1 cellular context compared by ENCODE assay signal in genomic region chr11:76597533-76598425, GRCh38.
TF ChIP-seq lines count a peak whose summit lies in the region.

No MANE protein-coding gene starts in this region.

TF ChIP-seq in IMR-90, 13 proteins besides CTCF, POLR2A, EP300 and RAD21:
- TF ChIP-seq, protein P1, sequence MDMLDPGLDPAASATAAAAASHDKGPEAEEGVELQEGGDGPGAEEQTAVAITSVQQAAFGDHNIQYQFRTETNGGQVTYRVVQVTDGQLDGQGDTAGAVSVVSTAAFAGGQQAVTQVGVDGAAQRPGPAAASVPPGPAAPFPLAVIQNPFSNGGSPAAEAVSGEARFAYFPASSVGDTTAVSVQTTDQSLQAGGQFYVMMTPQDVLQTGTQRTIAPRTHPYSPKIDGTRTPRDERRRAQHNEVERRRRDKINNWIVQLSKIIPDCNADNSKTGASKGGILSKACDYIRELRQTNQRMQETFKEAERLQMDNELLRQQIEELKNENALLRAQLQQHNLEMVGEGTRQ (IDR thresholded peaks at IDR 0.05; ENCODE audit: low read depth, low read length), result no peak
- TF ChIP-seq BHLHE40 (IDR thresholded peaks at IDR 0.05; ENCODE audit: low read depth, low read length) (no peak), CEBPB (IDR thresholded peaks at IDR 0.05; ENCODE audit: low read depth, low read length) (no peak), RCOR1 (IDR thresholded peaks at IDR 0.05; ENCODE audit: insufficient replicate concordance, low read length) (no peak), MXI1 (IDR thresholded peaks at IDR 0.05; ENCODE audit: borderline replicate concordance, low read depth, low read length) (no peak), FOS (IDR thresholded peaks at IDR 0.05; ENCODE audit: low read depth, low read length) (no peak), MAZ (IDR thresholded peaks at IDR 0.05; ENCODE audit: borderline replicate concordance, low read depth, low read length) (no peak), NFE2L2 (IDR thresholded peaks at IDR 0.05; ENCODE audit: low read depth, low read length) (no peak), SMC3 (IDR thresholded peaks at IDR 0.05; ENCODE audit: low read depth, low read length) (no peak), MAFK (IDR thresholded peaks at IDR 0.05; ENCODE audit: low read depth, low read length) (no peak), CHD1 (IDR thresholded peaks at IDR 0.05; ENCODE audit: low read depth, low read length) (no peak), RFX5 (IDR thresholded peaks at IDR 0.05; ENCODE audit: low read depth, low read length) (no peak)
- TF ChIP-seq, protein P2, sequence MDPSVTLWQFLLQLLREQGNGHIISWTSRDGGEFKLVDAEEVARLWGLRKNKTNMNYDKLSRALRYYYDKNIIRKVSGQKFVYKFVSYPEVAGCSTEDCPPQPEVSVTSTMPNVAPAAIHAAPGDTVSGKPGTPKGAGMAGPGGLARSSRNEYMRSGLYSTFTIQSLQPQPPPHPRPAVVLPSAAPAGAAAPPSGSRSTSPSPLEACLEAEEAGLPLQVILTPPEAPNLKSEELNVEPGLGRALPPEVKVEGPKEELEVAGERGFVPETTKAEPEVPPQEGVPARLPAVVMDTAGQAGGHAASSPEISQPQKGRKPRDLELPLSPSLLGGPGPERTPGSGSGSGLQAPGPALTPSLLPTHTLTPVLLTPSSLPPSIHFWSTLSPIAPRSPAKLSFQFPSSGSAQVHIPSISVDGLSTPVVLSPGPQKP (IDR thresholded peaks at IDR 0.05; ENCODE audit: borderline replicate concordance, low read depth, low read length), result no peak
